In genomic region chr13:74134226-74134776, GRCh38 we compare ENCODE assay signal across 1 cellular context.
TF ChIP-seq lines count a peak whose summit lies in the region.

Gene KLF12, minus strand, starts transcription at chr13:74134404.

TF ChIP-seq in K562, 482 proteins besides CTCF, POLR2A, EP300 and RAD21 (continued from another document):
- TF ChIP-seq ZNF518B (CRISPR knock-in tag; IDR thresholded peaks at IDR 0.05): no peak
- TF ChIP-seq DEAF1 (CRISPR knock-in tag; IDR thresholded peaks at IDR 0.05): no peak
- TF ChIP-seq TBL1XR1 (IDR thresholded peaks at IDR 0.05; ENCODE audit: low read length in 2 of 2): no peak
- TF ChIP-seq TAF7 (tag; IDR thresholded peaks at IDR 0.05): no peak
- no peak for TF ChIP-seq SMARCE1 (IDR thresholded peaks at IDR 0.05)
- TF ChIP-seq RAD51 (IDR thresholded peaks at IDR 0.05; ENCODE audit: borderline replicate concordance, low read depth): no peak
- TF ChIP-seq TEAD2 (tag; IDR thresholded peaks at IDR 0.05): no peak
- TF ChIP-seq TEAD4 (IDR thresholded peaks at IDR 0.05; ENCODE audit: low read length): no peak
- no peak for TF ChIP-seq TEAD4 (CRISPR knock-in tag; IDR thresholded peaks at IDR 0.05; ENCODE audit: borderline replicate concordance)
